ENCODE assay signal across 9 cellular contexts in the genomic region with DNA sequence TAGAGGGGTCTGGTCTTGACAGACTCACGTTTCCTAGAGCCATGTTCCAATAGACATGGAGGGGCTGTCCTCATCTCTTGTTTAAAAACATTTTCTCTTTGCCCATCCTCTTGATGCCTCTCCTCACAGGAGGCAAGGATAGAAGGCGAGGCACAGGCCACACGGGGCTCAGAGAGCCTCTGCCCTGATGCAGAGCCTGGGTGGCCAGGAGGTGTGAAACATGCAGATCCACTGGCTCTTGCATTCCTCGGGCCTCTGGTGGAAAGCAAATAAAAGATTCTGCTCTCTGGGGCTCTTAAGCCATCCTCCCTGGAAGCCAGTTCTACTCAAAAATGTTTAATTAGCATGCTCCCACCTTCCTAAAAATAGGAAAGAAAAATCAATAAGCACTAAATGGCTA. TPM values are rescaled to one million over a fixed set of nuclear protein-coding genes. Genes with fewer than 3 reads are reported as not detected.
"Had no signal": no experiment of that assay in that cellular context is flagged by ENCODE, and none has a peak within 500 bp of the region (broad histone marks: within the 10 kb centered on the region; RNA-seq: fewer than 3 reads in every experiment).

No MANE protein-coding gene starts in this region.

- H3K4me3 Mint-ChIP-seq: H9, IgD-negative memory B cell had no signal

- H3K9me3 Mint-ChIP-seq: H9 had no signal

- H3K36me3 Mint-ChIP-seq: IgD-negative memory B cell had no signal

- H3K4me1 Mint-ChIP-seq: IgD-negative memory B cell had no signal

- H3K4me2 ChIP-seq: KMS-11 had no signal

- H3K27ac Mint-ChIP-seq: H9, IgD-negative memory B cell had no signal

- H3K9ac ChIP-seq: KMS-11 had no signal

- H3K27ac ChIP-seq: HL-60, KMS-11 had no signal

- DNase-seq: GOT3, H9, HCEC 1CT, KBM-7 had no signal

- ATAC-seq: HepG2 had no signal

- FAIRE-seq: H54, HepG2 had no signal

- H3K27me3 Mint-ChIP-seq: IgD-negative memory B cell had no signal

RNA-seq across cellular contexts. Expression of a gene that starts 43.6 kb away (rescaled TPM):
- total RNA-seq: HepG2 had no signal
- polyA plus RNA-seq: HepG2, IgD-negative memory B cell had no signal
